In genomic region chr17:66016231-66016630, GRCh38 we compare ENCODE assay signal across 28 cellular contexts.
"Had no signal": no experiment of that assay in that cellular context is flagged by ENCODE, and none has a peak within 500 bp of the region (broad histone marks: within the 10 kb centered on the region; RNA-seq: fewer than 3 reads in every experiment).

No MANE protein-coding gene starts in this region.

- H3K36me3 ChIP-seq: lower lobe of right lung, pancreas, prostate gland, suprapubic skin, thoracic aorta, upper lobe of right lung, uterus had no signal

- FAIRE-seq: keratinocyte, pancreas had no signal

- H3K9me3 ChIP-seq: lower lobe of right lung, pancreas, prostate gland, suprapubic skin, thoracic aorta, tibial artery, upper lobe of right lung, uterus had no signal

- ATAC-seq: left cardiac atrium; left lobe of liver; lower lobe of right lung; naive thymus-derived CD8-positive, alpha-beta T cell; pancreas; right cardiac atrium; sciatic nerve; upper lobe of right lung had no signal

- H3K27ac ChIP-seq: lower lobe of right lung, pancreas, prostate gland, skin epidermis, suprapubic skin, thoracic aorta, tibial artery, upper lobe of right lung, uterus had no signal

- H3K4me1 ChIP-seq: lower lobe of right lung, pancreas, prostate gland, suprapubic skin, tibial artery, upper lobe of right lung, uterus had no signal

- H3K4me3 ChIP-seq: lower lobe of right lung, pancreas, prostate gland, skin epidermis, suprapubic skin, thoracic aorta, tibial artery, upper lobe of right lung, uterus had no signal

- H3K27me3 ChIP-seq: pancreas, suprapubic skin, tibial artery, upper lobe of right lung, uterus had no signal

- DNase-seq: hippocampal formation; kidney glomerular epithelial cell; left cardiac atrium; lower lobe of right lung; mammary epithelial cell; mesenchymal stem cell; naive thymus-derived CD8-positive, alpha-beta T cell; nucleus accumbens; pancreas; posterior cingulate gyrus; retina; right cardiac atrium; stimulated activated CD4-positive, alpha-beta T cell treated with anti-CD3 and anti-CD28 coated beads, Interleukin-12 subunit alpha, Interleukin-12 subunit beta, amount 100 ng/mL, for 4 hours; stimulated activated CD4-positive, alpha-beta T cell treated with anti-CD3 and anti-CD28 coated beads, Interleukin-15, amount 100 ng/mL, for 24 hours; stimulated activated CD4-positive, alpha-beta T cell treated with anti-CD3 and anti-CD28 coated beads, Interleukin-2, amount 100 ng/mL, for 24 hours; stimulated activated CD4-positive, alpha-beta T cell treated with anti-CD3 and anti-CD28 coated beads, Interleukin-4, amount 100 ng/mL, for 1 hour; stimulated activated naive CD4-positive, alpha-beta T cell; tibial artery; trophoblast cell; upper lobe of right lung; uterus had no signal
